In the genomic region with DNA sequence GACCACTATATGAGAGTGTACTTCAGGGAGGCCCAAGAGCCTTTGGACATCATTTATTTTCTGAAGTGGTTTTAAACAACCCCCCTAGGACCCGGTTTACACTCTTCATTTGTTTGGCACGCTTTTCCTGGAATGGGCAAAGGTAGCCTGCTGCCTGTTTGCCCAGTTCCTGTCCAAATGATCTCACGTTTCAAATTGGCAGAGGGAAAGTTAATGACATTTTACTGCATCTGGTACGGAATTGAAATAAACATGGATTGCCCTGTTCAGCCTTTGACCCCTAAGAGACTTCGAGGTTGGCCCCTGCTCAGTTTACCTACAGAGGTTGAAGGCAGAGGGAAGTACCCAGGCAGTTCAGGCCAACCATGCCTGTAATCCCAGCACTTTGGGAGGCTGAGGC, we compare ENCODE assay signal across 18 cellular contexts. TPM values are rescaled to one million over a fixed set of nuclear protein-coding genes. Genes with fewer than 3 reads are reported as not detected.
A peak's percentile ranks its signal among the peaks of the same experiment; 100 is the strongest.
DNase-seq lines count a peak whose midpoint lies in the region; ATAC-seq and TF ChIP-seq lines count a peak whose summit lies in the region.
"Had no signal": no experiment of that assay in that cellular context is flagged by ENCODE, and none has a peak within 500 bp of the region (broad histone marks: within the 10 kb centered on the region; RNA-seq: fewer than 3 reads in every experiment).

No MANE protein-coding gene starts in this region.

- DNase-seq in DMS 273 treated with DMSO at 0.1 percent for 48 hours (lab: John Stamatoyannopoulos, UW) (peak; percentile 82), NCI-H1694 treated with DMSO at 0.1 percent for 48 hours (lab: John Stamatoyannopoulos, UW) (peak; percentile 74), body of pancreas (peak in 3 of 4 donors; percentile 46 to 66 (median 61)), GM23338 (ENCODE audit: low spot score) (no peak), MCF 10A (ENCODE audit: unreplicated experiment) (no peak)
- DNase-seq: activated B cell treated with CpG ODN at 0.5 μM for 24 hours; activated naive CD4-positive, alpha-beta T cell treated with anti-CD3 and anti-CD28 coated beads for 36 hours; BE2C; HCEC 1CT; NCI-H187; posterior cingulate gyrus; stimulated activated CD4-positive, alpha-beta T cell treated with anti-CD3 and anti-CD28 coated beads, Interleukin-15, amount 100 ng/mL, for 24 hours had no signal

- no peak for TF ChIP-seq POLR2A in body of pancreas (IDR thresholded peaks at IDR 0.05)

- intact Hi-C loops in body of pancreas (cut with DNase I) = no loop called here
- intact Hi-C loops in MCF 10A (cut with micrococcal nuclease) = no loop called here

- TF ChIP-seq CTCF in body of pancreas (IDR thresholded peaks at IDR 0.05) = no peak
- no peak for TF ChIP-seq CTCF in GM23338 (conservative IDR thresholded peaks at IDR 0.05; ENCODE audit: low read depth in 2 of 2)
- no peak for TF ChIP-seq CTCF in MCF 10A (IDR thresholded peaks at IDR 0.05; ENCODE audit: unreplicated experiment)

- peak overlapping the region in 1 of 2 donors; percentile 24 for H3K9ac ChIP-seq in mucosa of rectum (ENCODE audit: low read depth in 1 of 2, low read length in 2 of 2)

- CTCF ChIA-PET in MCF 10A (lab: Yijun Ruan, JAX) = no interaction called here

- BruUV-seq in MCF 10A (replicated peaks; lab: Mats Ljungman, UMichigan) = no TSS peak

- ATAC-seq in body of pancreas = peak; percentile 89
- no peak for ATAC-seq in GM23338
- ATAC-seq in HG02852 (IDR thresholded peaks at IDR 0.05; ENCODE audit: unreplicated experiment) = no peak
- ATAC-seq: K562 had no signal

- H4K20me1 ChIP-seq in GM23338 (replicated peaks; ENCODE audit: insufficient read depth) = no peaks in the 10 kb centered on the region

- POLR2A ChIA-PET in MCF 10A (lab: Yijun Ruan, JAX) = no interaction called here

- H3K4me1 ChIP-seq in body of pancreas (peaks cover 18% of the 10 kb centered on the region), mucosa of rectum (ENCODE audit: control insufficient read depth in 2 of 2, insufficient read depth in 2 of 2, low read length in 2 of 2) (peaks cover 7 to 12% of the 10 kb centered on the region in 2 donors), GM23338 (ENCODE audit: insufficient read depth) (peaks cover 21% of the 10 kb centered on the region)
- H3K4me1 ChIP-seq: BE2C, Peyer's patch had no signal

- H3K36me3 Mint-ChIP-seq in GM23338 (ENCODE audit: low read depth) (no peaks in the 10 kb centered on the region), MCF 10A (ENCODE audit: insufficient read depth, unreplicated experiment) (no peaks in the 10 kb centered on the region)

- H3K27me3 Mint-ChIP-seq in GM23338 (ENCODE audit: insufficient read depth, low read depth, poor library complexity) (peaks cover 19% of the 10 kb centered on the region), MCF 10A (ENCODE audit: insufficient read depth, unreplicated experiment) (peaks cover 57% of the 10 kb centered on the region)

- H3K27me3 ChIP-seq in body of pancreas = peaks cover 0 to under 1% of the 10 kb centered on the region in 2 donors
- H3K27me3 ChIP-seq in mucosa of rectum (ENCODE audit: control insufficient read depth in 2 of 2, insufficient read depth in 2 of 2, low read length in 2 of 2) = peaks cover 0 to 3% of the 10 kb centered on the region in 2 donors
- H3K27me3 ChIP-seq in GM23338 (ENCODE audit: insufficient read depth) = peaks cover 5% of the 10 kb centered on the region
- H3K27me3 ChIP-seq: Peyer's patch had no signal

- H3K4me1 Mint-ChIP-seq in GM23338 (peaks cover 21% of the 10 kb centered on the region), MCF 10A (ENCODE audit: insufficient read depth, unreplicated experiment) (no peaks in the 10 kb centered on the region)

- H2AFZ ChIP-seq in GM23338 = no peak overlapping the region

- no peaks in the 10 kb centered on the region for H3F3A ChIP-seq in GM23338 (replicated peaks; ENCODE audit: low read depth)

- H3K9me2 ChIP-seq in GM23338 (ENCODE audit: insufficient read depth) = 0 out of 2 replicates have a peak, but pooled peaks cover 3% of the 10 kb centered on the region

- H3K79me2 ChIP-seq in GM23338 (replicated peaks; ENCODE audit: insufficient read depth) = no peaks in the 10 kb centered on the region

- H3K4me2 ChIP-seq in GM23338 = no peak overlapping the region

- no peak overlapping the region for H3K4me3 Mint-ChIP-seq in GM23338
- no peak overlapping the region for H3K4me3 Mint-ChIP-seq in MCF 10A (ENCODE audit: unreplicated experiment)
- H3K4me3 Mint-ChIP-seq: activated B cell treated with CpG ODN at 0.5 μM for 24 hours; activated naive CD4-positive, alpha-beta T cell treated with anti-CD3 and anti-CD28 coated beads for 36 hours had no signal

- H3K4me3 ChIP-seq in body of pancreas (no peak overlapping the region), mucosa of rectum (ENCODE audit: low read length in 2 of 2) (peak overlapping the region in 1 of 2 donors; percentile 20), GM23338 (no peak overlapping the region)
- H3K4me3 ChIP-seq: K562, Peyer's patch had no signal

- H3K27ac ChIP-seq in body of pancreas (peak overlapping the region in 3 of 4 donors; percentile 40 to 52 (median 51)), mucosa of rectum (ENCODE audit: low read depth in 2 of 2, low read length in 2 of 2) (peak overlapping the region; percentile 83 to 84), GM23338 (ENCODE audit: low read depth) (no peak overlapping the region)

- no peak overlapping the region for H3K27ac Mint-ChIP-seq in GM23338
- H3K27ac Mint-ChIP-seq in MCF 10A (ENCODE audit: low read depth, unreplicated experiment) = no peak overlapping the region
- H3K27ac Mint-ChIP-seq: activated B cell treated with CpG ODN at 0.5 μM for 24 hours; activated naive CD4-positive, alpha-beta T cell treated with anti-CD3 and anti-CD28 coated beads for 36 hours had no signal

- H3K9me3 Mint-ChIP-seq in GM23338 (no peaks in the 10 kb centered on the region), MCF 10A (ENCODE audit: unreplicated experiment) (no peaks in the 10 kb centered on the region)
- H3K9me3 Mint-ChIP-seq: activated B cell treated with CpG ODN at 0.5 μM for 24 hours; activated naive CD4-positive, alpha-beta T cell treated with anti-CD3 and anti-CD28 coated beads for 36 hours had no signal

- no peaks in the 10 kb centered on the region for H3K36me3 ChIP-seq in body of pancreas (replicated peaks in 1 of 2; ENCODE audit: insufficient read depth in 1 of 2, low read depth in 2 of 2)
- H3K36me3 ChIP-seq in mucosa of rectum (ENCODE audit: control insufficient read depth in 2 of 2, insufficient read depth in 2 of 2, low read length in 2 of 2) = no peaks in the 10 kb centered on the region
- no peaks in the 10 kb centered on the region for H3K36me3 ChIP-seq in GM23338 (ENCODE audit: insufficient read depth)
- H3K36me3 ChIP-seq: BE2C, Peyer's patch had no signal

- 16 to 18% methylated on average over 5 of the region's 5 CpGs for WGBS in body of pancreas, 2 donors

- H3K9me3 ChIP-seq in body of pancreas (no peaks in the 10 kb centered on the region), mucosa of rectum (ENCODE audit: control insufficient read depth in 2 of 2, low read length in 2 of 2) (no peaks in the 10 kb centered on the region)
- H3K9me3 ChIP-seq: BE2C, Peyer's patch had no signal

TF ChIP-seq in GM23338, 12 proteins besides CTCF, POLR2A, EP300 and RAD21 (continues in another document):
- no peak for TF ChIP-seq POLR2AphosphoS5 (IDR thresholded peaks at IDR 0.05; ENCODE audit: low read depth)
- no peak for TF ChIP-seq NANOG (IDR thresholded peaks at IDR 0.05; ENCODE audit: borderline replicate concordance)
- TF ChIP-seq STAT1 (IDR thresholded peaks at IDR 0.05; ENCODE audit: unreplicated experiment) = no peak
- TF ChIP-seq ZNF331 (CRISPR knock-in tag; IDR thresholded peaks at IDR 0.05; ENCODE audit: low read depth) = no peak

RNA-seq across cellular contexts. Expression of a gene that starts 5.8 kb away (rescaled TPM):
- total RNA-seq in body of pancreas (1 to 10 TPM in 1 of 2 donors, not detected in 1; 1.3 TPM), MCF 10A (2022) (not detected in 2 replicates)
- 8.4 and 16.4 TPM in 2 replicates for total RNA-seq in GM23338 (2014; rRNA removed; shearing (Covaris generic))
- 2.1 and 3.4 TPM in 2 replicates for polyA plus RNA-seq in GM23338 (2016; fragmentation: Nextera tagmentation; extraction: Ambion mirVana)
- total RNA-seq: activated B cell treated with CpG ODN at 0.5 μM for 24 hours; activated naive CD4-positive, alpha-beta T cell treated with anti-CD3 and anti-CD28 coated beads for 36 hours; glomerular endothelial cell; K562; kidney epithelial cell had no signal
- polyA plus RNA-seq: K562 had no signal

Comparison
In these comparisons a context has a peak if more than half of its experiments do, and no peak if none do; other contexts are left out.
1. DNase-seq: peak in DMS 273 treated with DMSO at 0.1 percent for 48 hours (single experiment), NCI-H1694 treated with DMSO at 0.1 percent for 48 hours (single experiment) and body of pancreas (3 of 4); none in GM23338 (single experiment) and MCF 10A (single experiment).